In the genomic region with DNA sequence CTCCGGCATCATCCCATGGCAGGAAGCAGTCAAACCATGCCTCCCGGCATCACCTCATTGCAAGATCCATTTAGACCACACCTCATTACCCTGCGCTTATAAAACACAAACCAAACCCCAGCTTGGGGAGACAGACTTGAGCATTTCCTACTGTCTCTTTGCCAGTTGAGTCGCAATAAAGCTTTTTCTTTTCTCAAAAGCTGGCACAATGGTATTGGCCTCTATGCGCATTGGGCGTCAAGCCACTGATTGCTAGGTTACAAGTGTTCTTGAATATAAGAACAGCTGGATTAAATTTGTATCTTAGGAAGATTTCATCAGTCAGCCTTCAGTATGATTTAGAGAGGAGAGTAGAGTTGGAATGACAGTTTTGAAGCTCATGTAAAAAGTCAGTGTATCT, we compare ENCODE assay signal across 25 cellular contexts.
"Had no signal": no experiment of that assay in that cellular context is flagged by ENCODE, and none has a peak within 500 bp of the region (broad histone marks: within the 10 kb centered on the region; RNA-seq: fewer than 3 reads in every experiment).

No MANE protein-coding gene starts in this region.

- ATAC-seq: body of pancreas; foreskin keratinocyte; left lobe of liver; lower lobe of right lung; naive thymus-derived CD8-positive, alpha-beta T cell; pancreas; psoas muscle; T-cell had no signal

- DNase-seq: activated CD4-positive, alpha-beta T cell treated with anti-CD3 and anti-CD28 coated beads for 1 hour; activated CD4-positive, alpha-beta T cell treated with anti-CD3 and anti-CD28 coated beads, Interleukin-2, amount 50 U/mL, for 4 hours; activated naive CD4-positive, alpha-beta T cell; activated T-cell treated with anti-CD3 and anti-CD28 coated beads for 4 hours; anterior cingulate cortex; body of pancreas; caudate nucleus; dermis blood vessel endothelial cell; effector CD8-positive, alpha-beta T cell; foreskin keratinocyte; kidney; lower lobe of right lung; naive thymus-derived CD8-positive, alpha-beta T cell; pancreas; psoas muscle; SJCRH30; stimulated activated CD4-positive, alpha-beta T cell treated with anti-CD3 and anti-CD28 coated beads, Interleukin-4, amount 100 ng/mL, for 4 hours; T-cell; tibial artery had no signal

- H3K4me3 ChIP-seq: body of pancreas, lower lobe of right lung, pancreas, psoas muscle, right atrium auricular region, SJCRH30, tibial artery had no signal

- H3K9me3 ChIP-seq: body of pancreas, lower lobe of right lung, pancreas, psoas muscle, right atrium auricular region, SJCRH30, tibial artery had no signal

- H3K36me3 Mint-ChIP-seq: activated CD8-positive, alpha-beta memory T cell treated with anti-CD3 and anti-CD28 coated beads, Interleukin-2, amount 10 ng/mL, durations not matched to agents 7 days and 5 days; mesothelial cell of epicardium; naive thymus-derived CD8-positive, alpha-beta T cell; T-cell had no signal

- H3K4me3 Mint-ChIP-seq: activated CD8-positive, alpha-beta memory T cell treated with anti-CD3 and anti-CD28 coated beads, Interleukin-2, amount 10 ng/mL, durations not matched to agents 7 days and 5 days; mesothelial cell of epicardium; naive thymus-derived CD8-positive, alpha-beta T cell; stimulated activated naive CD8-positive, alpha-beta T cell treated with anti-CD3 and anti-CD28 coated beads, Interleukin-15, Interleukin-2, amounts not matched to agents 100 ng/mL and 50 ng/mL, for 24 hours; T-cell had no signal

- H3K4me1 Mint-ChIP-seq: naive thymus-derived CD8-positive, alpha-beta T cell had no signal

- FAIRE-seq: kidney, pancreas, TTC549 had no signal

- H3K27ac ChIP-seq: body of pancreas, foreskin keratinocyte, lower lobe of right lung, pancreas, psoas muscle, right atrium auricular region, SJCRH30, tibial artery had no signal

- H3K9me3 Mint-ChIP-seq: mesothelial cell of epicardium; naive thymus-derived CD8-positive, alpha-beta T cell; stimulated activated naive CD8-positive, alpha-beta T cell treated with anti-CD3 and anti-CD28 coated beads, Interleukin-15, Interleukin-2, amounts not matched to agents 100 ng/mL and 50 ng/mL, for 24 hours; T-cell had no signal

- H3K27ac Mint-ChIP-seq: mesothelial cell of epicardium; naive thymus-derived CD8-positive, alpha-beta T cell had no signal

- H3K36me3 ChIP-seq: lower lobe of right lung, pancreas, right atrium auricular region, SJCRH30, tibial artery had no signal

- H3K4me1 ChIP-seq: lower lobe of right lung, psoas muscle, right atrium auricular region, tibial artery had no signal

- H3K27me3 ChIP-seq: body of pancreas, foreskin keratinocyte, pancreas, right atrium auricular region, tibial artery had no signal

- H3K27me3 Mint-ChIP-seq: naive thymus-derived CD8-positive, alpha-beta T cell; stimulated activated naive CD8-positive, alpha-beta T cell treated with anti-CD3 and anti-CD28 coated beads, Interleukin-15, Interleukin-2, amounts not matched to agents 100 ng/mL and 50 ng/mL, for 24 hours had no signal
